ENCODE assay signal across 8 cellular contexts in the genomic region with DNA sequence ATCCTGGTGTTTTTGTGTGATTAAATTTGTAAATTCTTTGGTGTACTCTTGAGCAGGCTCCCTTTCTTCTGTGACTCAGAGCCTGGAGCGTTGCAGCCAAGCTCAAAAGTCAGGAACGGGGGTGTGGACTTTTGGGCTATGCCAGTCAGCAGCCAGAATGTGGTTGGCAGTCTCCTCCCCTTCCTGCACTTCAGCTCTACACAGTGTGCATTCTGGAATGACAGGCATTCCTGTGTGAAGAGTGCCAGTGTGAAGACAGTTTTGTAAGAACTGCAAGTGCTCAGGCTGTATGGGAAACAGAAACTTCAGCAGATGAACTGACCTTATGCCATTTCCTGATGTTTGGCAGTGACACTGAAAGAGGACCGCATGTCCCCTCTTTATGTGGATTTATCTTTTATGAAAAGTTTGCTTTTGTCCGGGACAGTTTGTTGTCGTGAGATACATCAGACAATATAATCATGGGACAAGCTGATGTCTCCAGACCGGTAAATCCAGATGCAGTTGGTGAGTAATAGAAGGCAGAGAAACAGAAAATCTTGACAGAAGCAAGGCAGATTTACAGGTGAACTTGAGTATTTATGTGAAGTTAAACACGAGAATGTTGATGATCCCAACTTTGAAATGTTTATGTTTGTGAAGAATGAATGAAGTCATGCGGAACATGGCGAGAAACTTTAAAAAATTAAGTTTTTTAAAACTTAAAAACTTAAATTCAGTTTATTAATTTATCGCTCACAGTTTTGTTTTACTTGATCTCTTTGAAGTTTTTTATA.
A peak's percentile ranks its signal among the peaks of the same experiment; 100 is the strongest.
DNase-seq lines count a peak whose midpoint lies in the region; ATAC-seq, FAIRE-seq and TF ChIP-seq lines count a peak whose summit lies in the region.

No MANE protein-coding gene starts in this region.

- FAIRE-seq in frontal cortex (lab: Jason Lieb, UNC): peak; percentile 34

- no peaks in the 10 kb centered on the region for H3K9me3 Mint-ChIP-seq in T-helper 1 cell treated with Interleukin-12 subunit alpha and Interleukin-12 subunit beta and Interleukin-4 antibody, amounts not matched to agents 30 μg/mL and 1 μg/mL, for 36 hours
- H3K9me3 Mint-ChIP-seq in effector memory CD8-positive, alpha-beta T cell: no peaks in the 10 kb centered on the region

- peak overlapping the region; percentile 58 for H3K4me3 ChIP-seq in WI38 (ENCODE audit: low read depth, low read length)

- DNase-seq in T-helper 1 cell: no peak
- peak; percentile 26 for DNase-seq in KG1 (lab: John Stamatoyannopoulos, UW)
- DNase-seq in frontal cortex (ENCODE audit: low spot score in 2 of 2): peak in 1 of 2 donors; percentile 21
- peak; percentile 89 for DNase-seq in non-pigmented ciliary epithelial cell (ENCODE audit: low read depth)
- DNase-seq in effector memory CD8-positive, alpha-beta T cell: no peak

- H3K27me3 Mint-ChIP-seq in T-helper 1 cell treated with Interleukin-12 subunit alpha and Interleukin-12 subunit beta and Interleukin-4 antibody, amounts not matched to agents 30 μg/mL and 1 μg/mL, for 36 hours (ENCODE audit: low read depth): no peaks in the 10 kb centered on the region
- no peaks in the 10 kb centered on the region for H3K27me3 Mint-ChIP-seq in effector memory CD8-positive, alpha-beta T cell

- ATAC-seq in effector memory CD8-positive, alpha-beta T cell (replicated peaks): no peak
- ATAC-seq in GM18520 (IDR thresholded peaks at IDR 0.05; ENCODE audit: unreplicated experiment): no peak

- no peak for TF ChIP-seq CTCF in WI38 (IDR thresholded peaks at IDR 0.05; ENCODE audit: low read depth, low read length)

- peak overlapping the region; percentile 65 for H3K27ac Mint-ChIP-seq in T-helper 1 cell treated with Interleukin-12 subunit alpha and Interleukin-12 subunit beta and Interleukin-4 antibody, amounts not matched to agents 30 μg/mL and 1 μg/mL, for 36 hours
- peak overlapping the region in 1 of 2 donors; percentile 42 for H3K27ac Mint-ChIP-seq in effector memory CD8-positive, alpha-beta T cell

- H3K4me3 Mint-ChIP-seq in T-helper 1 cell treated with Interleukin-12 subunit alpha and Interleukin-12 subunit beta and Interleukin-4 antibody, amounts not matched to agents 30 μg/mL and 1 μg/mL, for 36 hours: peak overlapping the region; percentile 66
- no peak overlapping the region for H3K4me3 Mint-ChIP-seq in effector memory CD8-positive, alpha-beta T cell

- peaks cover 22% of the 10 kb centered on the region for H3K4me1 Mint-ChIP-seq in T-helper 1 cell treated with Interleukin-12 subunit alpha and Interleukin-12 subunit beta and Interleukin-4 antibody, amounts not matched to agents 30 μg/mL and 1 μg/mL, for 36 hours (ENCODE audit: low read depth)
- H3K4me1 Mint-ChIP-seq in effector memory CD8-positive, alpha-beta T cell (ENCODE audit: low read depth in 2 of 2): no peaks in the 10 kb centered on the region

- H3K36me3 Mint-ChIP-seq in T-helper 1 cell treated with Interleukin-12 subunit alpha and Interleukin-12 subunit beta and Interleukin-4 antibody, amounts not matched to agents 30 μg/mL and 1 μg/mL, for 36 hours (ENCODE audit: low read depth): peaks cover 3% of the 10 kb centered on the region
- H3K36me3 Mint-ChIP-seq in effector memory CD8-positive, alpha-beta T cell (ENCODE audit: insufficient read depth): peaks cover 6% of the 10 kb centered on the region

Comparison
In these comparisons a context has a peak if more than half of its experiments do, and no peak if none do; other contexts are left out.
1. DNase-seq: peak in KG1 (single experiment) and non-pigmented ciliary epithelial cell (single experiment); none in T-helper 1 cell (0 of 5) and effector memory CD8-positive, alpha-beta T cell (0 of 3).